1 cellular context compared by ENCODE assay signal in the genomic region with DNA sequence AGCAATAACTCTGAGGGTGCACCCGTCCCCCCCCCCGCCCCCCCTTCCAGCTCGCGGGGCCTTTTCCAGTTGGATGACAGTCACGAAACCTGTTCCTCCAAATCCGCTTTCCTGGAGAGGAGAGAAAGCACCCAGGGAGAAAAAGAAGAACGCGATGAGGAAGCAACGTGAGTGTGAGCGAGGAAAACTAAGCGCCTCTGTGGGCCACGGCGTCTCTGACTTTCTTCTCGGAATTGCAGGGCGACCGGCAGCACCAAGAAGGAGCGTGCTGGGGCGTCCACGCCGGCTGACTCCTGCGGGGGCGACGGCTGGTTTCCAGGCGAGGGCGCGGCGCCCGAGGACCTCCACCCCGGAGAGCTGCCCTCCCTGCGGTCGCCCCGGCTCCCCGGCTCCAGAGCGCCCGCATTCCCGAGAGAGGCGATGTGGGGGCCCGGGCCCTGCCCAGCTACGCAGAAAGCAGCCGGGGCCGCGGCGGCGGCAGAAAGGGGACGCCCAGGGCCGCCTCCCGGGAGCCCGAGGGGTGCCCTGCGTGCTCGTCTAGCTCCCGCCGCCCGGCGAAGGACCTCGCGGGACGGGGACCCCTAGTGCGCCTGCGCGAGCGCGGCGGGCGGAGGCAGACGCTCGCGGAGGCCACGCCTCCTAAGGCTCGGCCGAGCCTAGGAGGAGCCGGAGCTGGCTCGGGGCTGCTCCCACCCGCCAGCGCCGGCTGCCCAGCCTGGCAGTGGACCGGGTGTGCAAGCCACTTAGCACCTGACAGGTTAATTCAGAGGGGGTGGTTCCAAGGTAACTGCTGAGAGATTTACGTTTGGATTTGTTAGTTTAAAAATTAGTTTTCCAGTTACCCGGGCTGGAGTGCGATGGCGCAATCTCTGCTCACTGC.
TF ChIP-seq lines count a peak whose summit lies in the region.

No MANE protein-coding gene starts in this region.

TF ChIP-seq in HEK293, 187 proteins besides CTCF, POLR2A, EP300 and RAD21 (continued from another document):
- TF ChIP-seq GLIS2 (tag by site-specific recombination; IDR thresholded peaks at IDR 0.05) (peak; percentile 72), ZNF501 (tag by site-specific recombination; IDR thresholded peaks at IDR 0.05) (0 out of 2 replicates have a peak, but pooled peaks have one; percentile 49), ZBTB17 (tag by site-specific recombination; IDR thresholded peaks at IDR 0.05) (peak; percentile 27; the same call in 1 of the 2 replicates), ZNF157 (tag by site-specific recombination; IDR thresholded peaks at IDR 0.05) (no peak), ZBTB8A (tag by site-specific recombination; IDR thresholded peaks at IDR 0.05) (peak; percentile 91), ZNF335 (tag by site-specific recombination; conservative IDR thresholded peaks at IDR 0.05) (peak; percentile 57)
- TF ChIP-seq, protein P1, sequence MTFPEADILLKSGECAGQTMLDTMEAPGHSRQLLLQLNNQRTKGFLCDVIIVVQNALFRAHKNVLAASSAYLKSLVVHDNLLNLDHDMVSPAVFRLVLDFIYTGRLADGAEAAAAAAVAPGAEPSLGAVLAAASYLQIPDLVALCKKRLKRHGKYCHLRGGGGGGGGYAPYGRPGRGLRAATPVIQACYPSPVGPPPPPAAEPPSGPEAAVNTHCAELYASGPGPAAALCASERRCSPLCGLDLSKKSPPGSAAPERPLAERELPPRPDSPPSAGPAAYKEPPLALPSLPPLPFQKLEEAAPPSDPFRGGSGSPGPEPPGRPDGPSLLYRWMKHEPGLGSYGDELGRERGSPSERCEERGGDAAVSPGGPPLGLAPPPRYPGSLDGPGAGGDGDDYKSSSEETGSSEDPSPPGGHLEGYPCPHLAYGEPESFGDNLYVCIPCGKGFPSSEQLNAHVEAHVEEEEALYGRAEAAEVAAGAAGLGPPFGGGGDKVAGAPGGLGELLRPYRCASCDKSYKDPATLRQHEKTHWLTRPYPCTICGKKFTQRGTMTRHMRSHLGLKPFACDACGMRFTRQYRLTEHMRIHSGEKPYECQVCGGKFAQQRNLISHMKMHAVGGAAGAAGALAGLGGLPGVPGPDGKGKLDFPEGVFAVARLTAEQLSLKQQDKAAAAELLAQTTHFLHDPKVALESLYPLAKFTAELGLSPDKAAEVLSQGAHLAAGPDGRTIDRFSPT (tag by site-specific recombination; IDR thresholded peaks at IDR 0.05): no peak
- TF ChIP-seq, protein P2, sequence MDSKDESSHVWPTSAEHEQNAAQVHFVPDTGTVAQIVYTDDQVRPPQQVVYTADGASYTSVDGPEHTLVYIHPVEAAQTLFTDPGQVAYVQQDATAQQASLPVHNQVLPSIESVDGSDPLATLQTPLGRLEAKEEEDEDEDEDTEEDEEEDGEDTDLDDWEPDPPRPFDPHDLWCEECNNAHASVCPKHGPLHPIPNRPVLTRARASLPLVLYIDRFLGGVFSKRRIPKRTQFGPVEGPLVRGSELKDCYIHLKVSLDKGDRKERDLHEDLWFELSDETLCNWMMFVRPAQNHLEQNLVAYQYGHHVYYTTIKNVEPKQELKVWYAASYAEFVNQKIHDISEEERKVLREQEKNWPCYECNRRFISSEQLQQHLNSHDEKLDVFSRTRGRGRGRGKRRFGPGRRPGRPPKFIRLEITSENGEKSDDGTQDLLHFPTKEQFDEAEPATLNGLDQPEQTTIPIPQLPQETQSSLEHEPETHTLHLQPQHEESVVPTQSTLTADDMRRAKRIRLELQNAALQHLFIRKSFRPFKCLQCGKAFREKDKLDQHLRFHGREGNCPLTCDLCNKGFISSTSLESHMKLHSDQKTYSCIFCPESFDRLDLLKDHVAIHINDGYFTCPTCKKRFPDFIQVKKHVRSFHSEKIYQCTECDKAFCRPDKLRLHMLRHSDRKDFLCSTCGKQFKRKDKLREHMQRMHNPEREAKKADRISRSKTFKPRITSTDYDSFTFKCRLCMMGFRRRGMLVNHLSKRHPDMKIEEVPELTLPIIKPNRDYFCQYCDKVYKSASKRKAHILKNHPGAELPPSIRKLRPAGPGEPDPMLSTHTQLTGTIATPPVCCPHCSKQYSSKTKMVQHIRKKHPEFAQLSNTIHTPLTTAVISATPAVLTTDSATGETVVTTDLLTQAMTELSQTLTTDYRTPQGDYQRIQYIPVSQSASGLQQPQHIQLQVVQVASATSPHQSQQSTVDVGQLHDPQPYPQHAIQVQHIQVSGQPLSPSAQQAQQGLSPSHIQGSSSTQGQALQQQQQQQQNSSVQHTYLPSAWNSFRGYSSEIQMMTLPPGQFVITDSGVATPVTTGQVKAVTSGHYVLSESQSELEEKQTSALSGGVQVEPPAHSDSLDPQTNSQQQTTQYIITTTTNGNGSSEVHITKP (tag by site-specific recombination; IDR thresholded peaks at IDR 0.05): no peak
